13 cellular contexts compared by ENCODE assay signal in the genomic region with DNA sequence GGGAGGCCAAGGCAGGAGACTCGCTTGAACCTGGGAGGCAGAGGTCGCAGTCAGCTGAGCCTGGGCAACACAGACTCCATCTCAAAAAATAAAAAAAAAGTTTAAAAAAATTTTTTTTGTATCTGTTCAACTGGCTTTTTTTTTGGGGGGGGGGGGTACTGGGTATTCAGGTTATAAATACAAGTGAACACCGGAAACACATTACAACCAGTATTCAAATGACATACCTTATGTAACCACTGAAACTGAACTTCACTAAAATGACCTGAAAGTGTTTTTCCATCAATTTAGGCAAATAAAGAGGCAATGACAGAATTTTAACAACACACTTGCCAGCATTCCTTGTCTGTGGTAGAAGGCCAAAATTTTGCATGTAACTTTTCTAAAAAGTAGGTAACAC. TPM values are rescaled to one million over a fixed set of nuclear protein-coding genes. Genes with fewer than 3 reads are reported as not detected.
DNase-seq lines count a peak whose midpoint lies in the region; ATAC-seq and TF ChIP-seq lines count a peak whose summit lies in the region.
"Had no signal": no experiment of that assay in that cellular context is flagged by ENCODE, and none has a peak within 500 bp of the region (broad histone marks: within the 10 kb centered on the region; RNA-seq: fewer than 3 reads in every experiment).

No MANE protein-coding gene starts in this region.

- no peak for TF ChIP-seq CTCF in spleen (IDR thresholded peaks at IDR 0.05 in 8 of 11, conservative IDR thresholded peaks at IDR 0.05 in 3 of 11)

- H3K9me3 ChIP-seq in spleen = no peaks in the 10 kb centered on the region
- H3K9me3 ChIP-seq: thoracic aorta had no signal

- peak overlapping the region in 1 of 8 donors; percentile 4 for H3K4me3 ChIP-seq in spleen
- H3K4me3 ChIP-seq: thoracic aorta had no signal

- ATAC-seq in GM18868 (IDR thresholded peaks at IDR 0.05; ENCODE audit: unreplicated experiment) (peak; percentile 56), GM21786 (IDR thresholded peaks at IDR 0.05; ENCODE audit: unreplicated experiment) (peak; percentile 70), HG03565 (IDR thresholded peaks at IDR 0.05; ENCODE audit: unreplicated experiment) (peak; percentile 50), GM18498 (IDR thresholded peaks at IDR 0.05; ENCODE audit: unreplicated experiment) (no peak), GM18907 (IDR thresholded peaks at IDR 0.05; ENCODE audit: unreplicated experiment) (no peak)

- 61 to 72% (median 69%) methylated on average over 3 of the region's 3 CpGs for WGBS in spleen, 5 donors

- H3K27me3 ChIP-seq in spleen (replicated peaks in 1 of 7) = no peaks in the 10 kb centered on the region

- no peaks in the 10 kb centered on the region for H3K36me3 ChIP-seq in spleen
- H3K36me3 ChIP-seq: thoracic aorta had no signal

- peak overlapping the region in 6 of 8 donors; percentile 34 to 77 (median 64) for H3K27ac ChIP-seq in spleen
- H3K27ac ChIP-seq: thoracic aorta had no signal

- no peak for DNase-seq in spleen
- DNase-seq in ecto neural progenitor cell (ENCODE audit: low spot score) = no peak
- DNase-seq in NCI-H1436 treated with DMSO at 0.1 percent for 48 hours (lab: John Stamatoyannopoulos, UW) = no peak
- DNase-seq: activated naive CD4-positive, alpha-beta T cell treated with anti-CD3 and anti-CD28 coated beads, Interleukin-2, amount 50 U/mL, for 16 hours; CD8-positive, alpha-beta memory T cell; effector memory CD4-positive, alpha-beta T cell; GDM1 had no signal

- intact Hi-C loops in spleen (cut with DNase I; ENCODE audit: low total_unique reads) = no loop called here

- H3K4me1 ChIP-seq in spleen = peaks cover 0 to 81% (median 10%) of the 10 kb centered on the region in 6 donors

- no peak for TF ChIP-seq POLR2A in spleen (IDR thresholded peaks at IDR 0.05)

RNA-seq across cellular contexts. Expression of gene STRBP, which starts 33.5 kb away (rescaled TPM):
- 10 to 100 TPM; 23.8 to 48.4 (median 36.8) TPM for total RNA-seq in spleen
- 10 to 100 TPM; 30.9 to 57.1 (median 36.5) TPM for polyA plus RNA-seq in spleen

Comparison
In these comparisons a context has a peak if more than half of its experiments do, and no peak if none do; other contexts are left out.
1. ATAC-seq: peak in GM18868 (single experiment), GM21786 (single experiment) and HG03565 (single experiment); none in GM18498 (single experiment) and GM18907 (single experiment).